In the genomic region with DNA sequence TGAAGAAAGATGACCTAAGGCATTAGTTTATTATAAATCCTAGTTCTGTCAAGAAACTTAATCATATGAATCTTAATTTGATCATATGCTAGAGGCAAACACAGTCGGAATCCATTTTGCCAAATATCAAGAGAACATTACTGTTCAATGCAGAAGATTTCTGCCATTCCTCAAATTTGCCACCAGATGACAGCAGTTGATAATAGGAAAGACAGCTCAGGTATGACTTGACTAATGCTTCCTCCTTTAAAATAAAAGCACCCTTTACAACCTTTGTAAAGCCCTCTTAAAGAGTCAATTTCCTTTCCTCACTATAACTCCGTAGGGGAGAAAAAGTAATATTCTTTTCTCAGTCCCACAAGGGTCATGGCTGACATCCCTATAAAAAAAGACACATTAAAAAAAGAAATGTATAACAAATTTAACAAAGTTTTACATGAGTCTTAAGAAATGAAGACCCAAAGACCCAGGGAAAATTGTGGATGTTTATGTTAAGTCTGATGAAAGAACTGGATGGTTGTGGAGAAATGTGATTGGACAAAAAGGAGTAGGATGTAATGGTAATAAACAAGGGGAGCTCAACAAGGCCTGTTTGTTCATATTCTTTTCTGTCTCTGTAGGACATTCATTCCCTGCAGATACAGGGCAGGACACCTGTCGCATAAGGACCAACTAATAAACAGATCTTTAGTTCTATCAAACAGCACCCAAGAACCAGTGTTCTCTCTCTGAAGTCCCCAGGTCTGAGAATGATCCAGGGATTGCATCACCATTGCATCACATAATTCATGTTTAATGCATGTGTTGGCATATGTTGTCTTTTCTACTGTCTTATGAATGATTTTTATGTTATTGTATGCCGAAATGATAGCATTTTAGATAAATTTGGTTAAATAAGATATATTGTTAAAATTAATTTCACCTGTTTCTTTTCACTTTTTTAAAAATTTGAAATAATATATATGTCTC, we compare ENCODE assay signal across 8 cellular contexts. TPM values are rescaled to one million over a fixed set of nuclear protein-coding genes. Genes with fewer than 3 reads are reported as not detected.
DNase-seq lines count a peak whose midpoint lies in the region; ATAC-seq and TF ChIP-seq lines count a peak whose summit lies in the region.

No MANE protein-coding gene starts in this region.

- no peaks in the 10 kb centered on the region for H3K36me3 Mint-ChIP-seq in CD4-positive, alpha-beta T cell (ENCODE audit: low read depth)
- no peaks in the 10 kb centered on the region for H3K36me3 Mint-ChIP-seq in neural crest cell (ENCODE audit: low read depth)

- CTCF ChIA-PET in CD4-positive, alpha-beta T cell (lab: Charles Lee) = interaction anchor here (0.8 kb wide), 1 partner anchor 489 kb away, joined by 3 read pairs; no protein-coding TSS in a partner anchor

- H3K4me1 Mint-ChIP-seq in CD4-positive, alpha-beta T cell (ENCODE audit: low read depth) = no peaks in the 10 kb centered on the region
- H3K4me1 Mint-ChIP-seq in neural crest cell = no peaks in the 10 kb centered on the region

- H3K27ac ChIP-seq in CD4-positive, alpha-beta T cell (ENCODE audit: low read depth, low read length) = no peak overlapping the region

- no peak overlapping the region for H3K27ac Mint-ChIP-seq in CD4-positive, alpha-beta T cell
- H3K27ac Mint-ChIP-seq in neural crest cell (ENCODE audit: unreplicated experiment) = no peak overlapping the region

- peak; percentile 59 for ATAC-seq in CD4-positive, alpha-beta T cell (ENCODE audit: poor library complexity)
- ATAC-seq in GM18498 (IDR thresholded peaks at IDR 0.05; ENCODE audit: unreplicated experiment) (peak; percentile 64), HG03060 (IDR thresholded peaks at IDR 0.05; ENCODE audit: low read depth, unreplicated experiment) (peak; percentile 40)

- no peak overlapping the region for H3K4me3 ChIP-seq in choroid plexus epithelial cell (ENCODE audit: low read depth, low read length)

- no peaks in the 10 kb centered on the region for H3K27me3 ChIP-seq in CD4-positive, alpha-beta T cell (ENCODE audit: control insufficient read depth, insufficient read depth, low read length)

- no peak for DNase-seq in CD4-positive, alpha-beta T cell
- peak; percentile 58 for DNase-seq in NCI-H748 treated with DMSO at 0.1 percent for 48 hours (lab: John Stamatoyannopoulos, UW)
- peak; percentile 63 for DNase-seq in choroid plexus epithelial cell (ENCODE audit: low read depth)
- DNase-seq in neural crest cell (ENCODE audit: low read depth, low spot score) = no peak
- no peak for DNase-seq in 8988T
- DNase-seq in activated gamma-delta T cell treated with Interleukin-2 at 50 U/mL for 16 hours = no peak

- H3K4me3 Mint-ChIP-seq in CD4-positive, alpha-beta T cell = no peak overlapping the region
- no peak overlapping the region for H3K4me3 Mint-ChIP-seq in neural crest cell

- TF ChIP-seq CTCF in CD4-positive, alpha-beta T cell (IDR thresholded peaks at IDR 0.05) = peak; percentile 58
- TF ChIP-seq CTCF in choroid plexus epithelial cell (conservative IDR thresholded peaks at IDR 0.05; ENCODE audit: low read depth, low read length) (peak; percentile 76), neural crest cell (conservative IDR thresholded peaks at IDR 0.05) (peak; percentile 72)

- H3K9me3 Mint-ChIP-seq in CD4-positive, alpha-beta T cell = peaks cover 2% of the 10 kb centered on the region
- H3K9me3 Mint-ChIP-seq in neural crest cell = peaks cover 8% of the 10 kb centered on the region

- POLR2A ChIA-PET in CD4-positive, alpha-beta T cell (lab: Charles Lee) = interaction anchor here (0.6 to 0.8 kb wide), 2 partner anchors 91 to 100 kb away, joined by 3 read pairs; no protein-coding TSS in a partner anchor

- intact Hi-C loops in CD4-positive, alpha-beta T cell (cut with DNase I, micrococcal nuclease) = loop anchor here (1.0 to 10.0 kb wide), 4 partner anchors 100 to 500 kb away; partner anchors contain the start of gene EFHC1 (in 1 of the 2)

- no peaks in the 10 kb centered on the region for H3K9me3 ChIP-seq in CD4-positive, alpha-beta T cell (ENCODE audit: control insufficient read depth, low read length)

- peaks cover 9% of the 10 kb centered on the region for H3K27me3 Mint-ChIP-seq in CD4-positive, alpha-beta T cell
- peaks cover 12% of the 10 kb centered on the region for H3K27me3 Mint-ChIP-seq in neural crest cell (ENCODE audit: low read depth)

RNA-seq across cellular contexts. Expression of gene IL17A, which starts 23.0 kb away (rescaled TPM):
- under 1 TPM in 1 of 2 experiments, not detected in 1; 0.14 TPM for total RNA-seq in CD4-positive, alpha-beta T cell
- total RNA-seq in neural crest cell = not detected in 2 replicates

Comparison
In these comparisons a context has a peak if more than half of its experiments do, and no peak if none do; other contexts are left out.
1. DNase-seq: peak in NCI-H748 treated with DMSO at 0.1 percent for 48 hours (single experiment) and choroid plexus epithelial cell (single experiment); none in CD4-positive, alpha-beta T cell (0 of 10), neural crest cell (single experiment), 8988T (single experiment) and activated gamma-delta T cell treated with Interleukin-2 at 50 U/mL for 16 hours (single experiment).
2. Peak in every context shown above with its lines, with median percentiles within 50 percentile points of each other: ATAC-seq and CTCF ChIP-seq.